Comparison of ENCODE assay signal across 11 cellular contexts in genomic region chr10:77983384-77984341, GRCh38. TPM values are rescaled to one million over a fixed set of nuclear protein-coding genes. Genes with fewer than 3 reads are reported as not detected.
DNase-seq lines count a peak whose midpoint lies in the region; ATAC-seq and FAIRE-seq lines count a peak whose summit lies in the region.
"Had no signal": no experiment of that assay in that cellular context is flagged by ENCODE, and none has a peak within 500 bp of the region (broad histone marks: within the 10 kb centered on the region; RNA-seq: fewer than 3 reads in every experiment).

No MANE protein-coding gene starts in this region.

- ATAC-seq in GM21526 (IDR thresholded peaks at IDR 0.05; ENCODE audit: low FRiP score, unreplicated experiment) = no peak

- FAIRE-seq in HTR-8/SVneo (lab: Jason Lieb, UNC) = no peak
- FAIRE-seq: GM18507 had no signal

- no peak overlapping the region for H3K4me3 ChIP-seq in mesodermal cell (ENCODE audit: extremely low read depth, insufficient read depth, low read length, poor library complexity, severe bottlenecking)

- no peaks in the 10 kb centered on the region for H3K9me3 ChIP-seq in mesodermal cell (ENCODE audit: control insufficient read depth, low read length)

- H3K36me3 ChIP-seq in mesodermal cell (ENCODE audit: control insufficient read depth, insufficient read depth, low read length) = peaks cover 84% of the 10 kb centered on the region

- peak; percentile 31 for DNase-seq in AG08396 (ENCODE audit: low spot score)
- peak; percentile 84 for DNase-seq in HT1080 (ENCODE audit: low read depth)
- peak; percentile 49 for DNase-seq in astrocyte of the hippocampus (ENCODE audit: low read depth, low spot score)
- DNase-seq in HTR-8/SVneo (ENCODE audit: insufficient read length, low spot score) = no peak
- DNase-seq in NCI-H128 (lab: John Stamatoyannopoulos, UW; ENCODE audit: unreplicated experiment) = no peak
- no peak for DNase-seq in NCI-H146 (lab: John Stamatoyannopoulos, UW)
- DNase-seq: COR-L47, NCI-H446 treated with DMSO at 0.1 percent for 48 hours had no signal

- peak overlapping the region; percentile 79 for H3K27ac ChIP-seq in mesodermal cell (ENCODE audit: low read depth, low read length, severe bottlenecking)

- WGBS in mesodermal cell (ENCODE audit: insufficient coverage in 2 of 2), 2 experiments = 55 to 70% methylated on average over 7 to 8 of the region's 16 CpGs

- H3K4me1 ChIP-seq in mesodermal cell (ENCODE audit: control insufficient read depth, insufficient read depth, low read length, poor library complexity, severe bottlenecking) = peaks cover 30% of the 10 kb centered on the region

RNA-seq across cellular contexts. Expression of gene POLR3A, which starts 45.7 kb away (rescaled TPM):
- 12.0 and 15.8 TPM in 2 replicates for total RNA-seq in HT1080 (2014; rRNA removed; shearing (Covaris generic))
- polyA plus RNA-seq in HT1080 (2015; cell fraction: cytosol; rRNA removed) = 14.0 and 16.0 TPM in 2 replicates
- 44.6 and 46.8 TPM in 2 replicates for polyA plus RNA-seq in HT1080 (2015; cell fraction: nucleus; rRNA removed)
- polyA plus RNA-seq in mesodermal cell (2013, experiment 1 of 2) = 15.6 TPM
- 15.0 TPM for polyA plus RNA-seq in mesodermal cell (2013, experiment 2 of 2)

RNA-seq across cellular contexts. Expression of gene RPS24, which starts 50.0 kb away (rescaled TPM):
- 3,014 and 3,294 TPM in 2 replicates for total RNA-seq in HT1080 (2014; rRNA removed; shearing (Covaris generic))
- polyA plus RNA-seq in HT1080 (2015; cell fraction: cytosol; rRNA removed) = 3,386 and 3,470 TPM in 2 replicates
- 1,287 and 1,300 TPM in 2 replicates for polyA plus RNA-seq in HT1080 (2015; cell fraction: nucleus; rRNA removed)
- 2,060 TPM for polyA plus RNA-seq in mesodermal cell (2013, experiment 1 of 2)
- 2,251 TPM for polyA plus RNA-seq in mesodermal cell (2013, experiment 2 of 2)

RNA-seq across cellular contexts. Expression of gene DLG5, which starts 57.1 kb away (rescaled TPM):
- total RNA-seq in HT1080 (2014; rRNA removed; shearing (Covaris generic)) = 22.3 and 28.4 TPM in 2 replicates
- 19.1 and 21.6 TPM in 2 replicates for polyA plus RNA-seq in HT1080 (2015; cell fraction: cytosol; rRNA removed)
- polyA plus RNA-seq in HT1080 (2015; cell fraction: nucleus; rRNA removed) = 46.1 and 50.0 TPM in 2 replicates
- 56.2 TPM for polyA plus RNA-seq in mesodermal cell (2013, experiment 1 of 2)
- polyA plus RNA-seq in mesodermal cell (2013, experiment 2 of 2) = 52.8 TPM

Comparison
In these comparisons a context has a peak if more than half of its experiments do, and no peak if none do; other contexts are left out.
1. DNase-seq: peak in AG08396 (single experiment), HT1080 (single experiment) and astrocyte of the hippocampus (single experiment); none in HTR-8/SVneo (single experiment), NCI-H128 (single experiment) and NCI-H146 (single experiment).